1 cellular context compared by ENCODE assay signal in genomic region chr16:67480833-67481560, GRCh38.
TF ChIP-seq lines count a peak whose summit lies in the region.

TSS of gene ATP6V0D1 (minus strand) at chr16:67481157. CDS start at chr16:67481086, 71 bp downstream.

TF ChIP-seq in WTC11, 78 proteins besides CTCF, POLR2A, EP300 and RAD21 (continued from another document and continues in another):
- TF ChIP-seq, protein P1, sequence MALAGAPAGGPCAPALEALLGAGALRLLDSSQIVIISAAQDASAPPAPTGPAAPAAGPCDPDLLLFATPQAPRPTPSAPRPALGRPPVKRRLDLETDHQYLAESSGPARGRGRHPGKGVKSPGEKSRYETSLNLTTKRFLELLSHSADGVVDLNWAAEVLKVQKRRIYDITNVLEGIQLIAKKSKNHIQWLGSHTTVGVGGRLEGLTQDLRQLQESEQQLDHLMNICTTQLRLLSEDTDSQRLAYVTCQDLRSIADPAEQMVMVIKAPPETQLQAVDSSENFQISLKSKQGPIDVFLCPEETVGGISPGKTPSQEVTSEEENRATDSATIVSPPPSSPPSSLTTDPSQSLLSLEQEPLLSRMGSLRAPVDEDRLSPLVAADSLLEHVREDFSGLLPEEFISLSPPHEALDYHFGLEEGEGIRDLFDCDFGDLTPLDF (CRISPR knock-in tag; IDR thresholded peaks at IDR 0.05) = no peak
- TF ChIP-seq NFE2L1 (CRISPR knock-in tag; IDR thresholded peaks at IDR 0.05) (no peak), FOXK1 (CRISPR knock-in tag; IDR thresholded peaks at IDR 0.05) (peak; percentile 98), JUN (CRISPR knock-in tag; IDR thresholded peaks at IDR 0.05) (no peak), MLX (CRISPR knock-in tag; IDR thresholded peaks at IDR 0.05) (no peak), PRDM15 (CRISPR knock-in tag; IDR thresholded peaks at IDR 0.05) (no peak), ZNF219 (CRISPR knock-in tag; IDR thresholded peaks at IDR 0.05; ENCODE audit: borderline replicate concordance) (no peak), HMGA2 (CRISPR knock-in tag; IDR thresholded peaks at IDR 0.05) (no peak), NFYB (CRISPR knock-in tag; conservative IDR thresholded peaks at IDR 0.05; ENCODE audit: low read depth) (no peak), TP53 (CRISPR knock-in tag; IDR thresholded peaks at IDR 0.05) (no peak), CDX4 (CRISPR knock-in tag; IDR thresholded peaks at IDR 0.05; ENCODE audit: borderline replicate concordance) (no peak), FOXJ3 (CRISPR knock-in tag; IDR thresholded peaks at IDR 0.05; ENCODE audit: borderline replicate concordance) (no peak), TCF7 (CRISPR knock-in tag; IDR thresholded peaks at IDR 0.05; ENCODE audit: low read depth) (no peak), MXD4 (CRISPR knock-in tag; IDR thresholded peaks at IDR 0.05; ENCODE audit: borderline replicate concordance) (no peak), ZNF396 (CRISPR knock-in tag; IDR thresholded peaks at IDR 0.05; ENCODE audit: borderline replicate concordance) (no peak), ZMAT4 (CRISPR knock-in tag; IDR thresholded peaks at IDR 0.05) (no peak), SMAD4 (CRISPR knock-in tag; IDR thresholded peaks at IDR 0.05) (no peak), KAT7 (CRISPR knock-in tag; IDR thresholded peaks at IDR 0.05; ENCODE audit: borderline replicate concordance) (peak; percentile 75; the same call in 1 of the 2 replicates), GABPB1 (CRISPR knock-in tag; IDR thresholded peaks at IDR 0.05) (peak; percentile 53), NR1H2 (CRISPR knock-in tag; IDR thresholded peaks at IDR 0.05) (no peak), JAZF1 (CRISPR knock-in tag; IDR thresholded peaks at IDR 0.05) (no peak), SP1 (CRISPR knock-in tag; conservative IDR thresholded peaks at IDR 0.05) (peak; percentile 98), TEAD4 (CRISPR knock-in tag; IDR thresholded peaks at IDR 0.05) (no peak), ZNF416 (CRISPR knock-in tag; IDR thresholded peaks at IDR 0.05) (no peak), ZNF281 (CRISPR knock-in tag; IDR thresholded peaks at IDR 0.05) (no peak), RELA (CRISPR knock-in tag; IDR thresholded peaks at IDR 0.05; ENCODE audit: borderline replicate concordance) (no peak)
- TF ChIP-seq, protein P2, sequence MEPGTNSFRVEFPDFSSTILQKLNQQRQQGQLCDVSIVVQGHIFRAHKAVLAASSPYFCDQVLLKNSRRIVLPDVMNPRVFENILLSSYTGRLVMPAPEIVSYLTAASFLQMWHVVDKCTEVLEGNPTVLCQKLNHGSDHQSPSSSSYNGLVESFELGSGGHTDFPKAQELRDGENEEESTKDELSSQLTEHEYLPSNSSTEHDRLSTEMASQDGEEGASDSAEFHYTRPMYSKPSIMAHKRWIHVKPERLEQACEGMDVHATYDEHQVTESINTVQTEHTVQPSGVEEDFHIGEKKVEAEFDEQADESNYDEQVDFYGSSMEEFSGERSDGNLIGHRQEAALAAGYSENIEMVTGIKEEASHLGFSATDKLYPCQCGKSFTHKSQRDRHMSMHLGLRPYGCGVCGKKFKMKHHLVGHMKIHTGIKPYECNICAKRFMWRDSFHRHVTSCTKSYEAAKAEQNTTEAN (CRISPR knock-in tag; IDR thresholded peaks at IDR 0.05) = no peak
- TF ChIP-seq, protein P3, sequence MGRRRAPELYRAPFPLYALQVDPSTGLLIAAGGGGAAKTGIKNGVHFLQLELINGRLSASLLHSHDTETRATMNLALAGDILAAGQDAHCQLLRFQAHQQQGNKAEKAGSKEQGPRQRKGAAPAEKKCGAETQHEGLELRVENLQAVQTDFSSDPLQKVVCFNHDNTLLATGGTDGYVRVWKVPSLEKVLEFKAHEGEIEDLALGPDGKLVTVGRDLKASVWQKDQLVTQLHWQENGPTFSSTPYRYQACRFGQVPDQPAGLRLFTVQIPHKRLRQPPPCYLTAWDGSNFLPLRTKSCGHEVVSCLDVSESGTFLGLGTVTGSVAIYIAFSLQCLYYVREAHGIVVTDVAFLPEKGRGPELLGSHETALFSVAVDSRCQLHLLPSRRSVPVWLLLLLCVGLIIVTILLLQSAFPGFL (CRISPR knock-in tag; IDR thresholded peaks at IDR 0.05; ENCODE audit: borderline replicate concordance) = no peak
- TF ChIP-seq, protein P4, sequence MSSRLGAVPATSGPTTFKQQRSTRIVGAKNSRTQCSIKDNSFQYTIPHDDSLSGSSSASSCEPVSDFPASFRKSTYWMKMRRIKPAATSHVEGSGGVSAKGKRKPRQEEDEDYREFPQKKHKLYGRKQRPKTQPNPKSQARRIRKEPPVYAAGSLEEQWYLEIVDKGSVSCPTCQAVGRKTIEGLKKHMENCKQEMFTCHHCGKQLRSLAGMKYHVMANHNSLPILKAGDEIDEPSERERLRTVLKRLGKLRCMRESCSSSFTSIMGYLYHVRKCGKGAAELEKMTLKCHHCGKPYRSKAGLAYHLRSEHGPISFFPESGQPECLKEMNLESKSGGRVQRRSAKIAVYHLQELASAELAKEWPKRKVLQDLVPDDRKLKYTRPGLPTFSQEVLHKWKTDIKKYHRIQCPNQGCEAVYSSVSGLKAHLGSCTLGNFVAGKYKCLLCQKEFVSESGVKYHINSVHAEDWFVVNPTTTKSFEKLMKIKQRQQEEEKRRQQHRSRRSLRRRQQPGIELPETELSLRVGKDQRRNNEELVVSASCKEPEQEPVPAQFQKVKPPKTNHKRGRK (CRISPR knock-in tag; IDR thresholded peaks at IDR 0.05; ENCODE audit: borderline replicate concordance) = no peak
- TF ChIP-seq, protein P5, sequence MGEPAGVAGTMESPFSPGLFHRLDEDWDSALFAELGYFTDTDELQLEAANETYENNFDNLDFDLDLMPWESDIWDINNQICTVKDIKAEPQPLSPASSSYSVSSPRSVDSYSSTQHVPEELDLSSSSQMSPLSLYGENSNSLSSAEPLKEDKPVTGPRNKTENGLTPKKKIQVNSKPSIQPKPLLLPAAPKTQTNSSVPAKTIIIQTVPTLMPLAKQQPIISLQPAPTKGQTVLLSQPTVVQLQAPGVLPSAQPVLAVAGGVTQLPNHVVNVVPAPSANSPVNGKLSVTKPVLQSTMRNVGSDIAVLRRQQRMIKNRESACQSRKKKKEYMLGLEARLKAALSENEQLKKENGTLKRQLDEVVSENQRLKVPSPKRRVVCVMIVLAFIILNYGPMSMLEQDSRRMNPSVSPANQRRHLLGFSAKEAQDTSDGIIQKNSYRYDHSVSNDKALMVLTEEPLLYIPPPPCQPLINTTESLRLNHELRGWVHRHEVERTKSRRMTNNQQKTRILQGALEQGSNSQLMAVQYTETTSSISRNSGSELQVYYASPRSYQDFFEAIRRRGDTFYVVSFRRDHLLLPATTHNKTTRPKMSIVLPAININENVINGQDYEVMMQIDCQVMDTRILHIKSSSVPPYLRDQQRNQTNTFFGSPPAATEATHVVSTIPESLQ (CRISPR knock-in tag; IDR thresholded peaks at IDR 0.05) = no peak
- TF ChIP-seq, protein P6, sequence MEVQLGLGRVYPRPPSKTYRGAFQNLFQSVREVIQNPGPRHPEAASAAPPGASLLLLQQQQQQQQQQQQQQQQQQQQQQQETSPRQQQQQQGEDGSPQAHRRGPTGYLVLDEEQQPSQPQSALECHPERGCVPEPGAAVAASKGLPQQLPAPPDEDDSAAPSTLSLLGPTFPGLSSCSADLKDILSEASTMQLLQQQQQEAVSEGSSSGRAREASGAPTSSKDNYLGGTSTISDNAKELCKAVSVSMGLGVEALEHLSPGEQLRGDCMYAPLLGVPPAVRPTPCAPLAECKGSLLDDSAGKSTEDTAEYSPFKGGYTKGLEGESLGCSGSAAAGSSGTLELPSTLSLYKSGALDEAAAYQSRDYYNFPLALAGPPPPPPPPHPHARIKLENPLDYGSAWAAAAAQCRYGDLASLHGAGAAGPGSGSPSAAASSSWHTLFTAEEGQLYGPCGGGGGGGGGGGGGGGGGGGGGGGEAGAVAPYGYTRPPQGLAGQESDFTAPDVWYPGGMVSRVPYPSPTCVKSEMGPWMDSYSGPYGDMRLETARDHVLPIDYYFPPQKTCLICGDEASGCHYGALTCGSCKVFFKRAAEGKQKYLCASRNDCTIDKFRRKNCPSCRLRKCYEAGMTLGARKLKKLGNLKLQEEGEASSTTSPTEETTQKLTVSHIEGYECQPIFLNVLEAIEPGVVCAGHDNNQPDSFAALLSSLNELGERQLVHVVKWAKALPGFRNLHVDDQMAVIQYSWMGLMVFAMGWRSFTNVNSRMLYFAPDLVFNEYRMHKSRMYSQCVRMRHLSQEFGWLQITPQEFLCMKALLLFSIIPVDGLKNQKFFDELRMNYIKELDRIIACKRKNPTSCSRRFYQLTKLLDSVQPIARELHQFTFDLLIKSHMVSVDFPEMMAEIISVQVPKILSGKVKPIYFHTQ (CRISPR knock-in tag; IDR thresholded peaks at IDR 0.05) = no peak
- TF ChIP-seq, protein P7, sequence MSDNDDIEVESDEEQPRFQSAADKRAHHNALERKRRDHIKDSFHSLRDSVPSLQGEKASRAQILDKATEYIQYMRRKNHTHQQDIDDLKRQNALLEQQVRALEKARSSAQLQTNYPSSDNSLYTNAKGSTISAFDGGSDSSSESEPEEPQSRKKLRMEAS (CRISPR knock-in tag; IDR thresholded peaks at IDR 0.05) = peak; percentile 90
